In genomic region chr1:244087611-244088010, GRCh38 we compare ENCODE assay signal across 21 cellular contexts. TPM values are rescaled to one million over a fixed set of nuclear protein-coding genes. Genes with fewer than 3 reads are reported as not detected.
DNase-seq lines count a peak whose midpoint lies in the region; TF ChIP-seq lines count a peak whose summit lies in the region.
"Had no signal": no experiment of that assay in that cellular context is flagged by ENCODE, and none has a peak within 500 bp of the region (broad histone marks: within the 10 kb centered on the region; RNA-seq: fewer than 3 reads in every experiment).

No MANE protein-coding gene starts in this region.

- peaks cover 14% of the 10 kb centered on the region for H3K4me1 Mint-ChIP-seq in progenitor cell of endocrine pancreas (ENCODE audit: low read depth)

- H3K27me3 ChIP-seq in dorsolateral prefrontal cortex, result peaks cover 0 to 6% (median 0%) of the 10 kb centered on the region in 45 donors
- H3K27me3 ChIP-seq in neuronal stem cell (ENCODE audit: control insufficient read depth in 3 of 3, insufficient read depth in 3 of 3, low read depth in 1 of 3, low read length in 3 of 3), result no peaks in the 10 kb centered on the region
- H3K27me3 ChIP-seq: BLaER1 treated with 17β-estradiol and CSF1 and Interleukin-3, amounts not matched to agents 10 nM and 100 nM had no signal

- no peaks in the 10 kb centered on the region for H3K79me1 ChIP-seq in neuronal stem cell (ENCODE audit: low read depth, low read length)

- H2BK15ac ChIP-seq in neuronal stem cell (ENCODE audit: low read length), result no peak overlapping the region

- peak overlapping the region; percentile 74 for H4K8ac ChIP-seq in neuronal stem cell (ENCODE audit: low read depth, low read length)

- H3K23ac ChIP-seq in neuronal stem cell (ENCODE audit: low read depth, low read length, poor library complexity), result no peak overlapping the region

- WGBS in neuronal stem cell (ENCODE audit: extremely low coverage in 2 of 2, insufficient read length in 2 of 2, insufficient replicate concordance in 1 of 2), 2 donors, result no CpG with 5 or more reads among the region's 7 CpGs

- H3K4me1 ChIP-seq in neuronal stem cell (ENCODE audit: control insufficient read depth in 2 of 2, insufficient read depth in 1 of 2, low read depth in 1 of 2, low read length in 2 of 2), result peaks cover 5% of the 10 kb centered on the region in 2 donors

- H2BK12ac ChIP-seq in neuronal stem cell (ENCODE audit: low read length), result no peak overlapping the region

- no peak overlapping the region for H2AFZ ChIP-seq in neuronal stem cell (ENCODE audit: low read length)

- H3K36me3 Mint-ChIP-seq in progenitor cell of endocrine pancreas (ENCODE audit: insufficient read depth), result no peaks in the 10 kb centered on the region
- H3K36me3 Mint-ChIP-seq: CD8-positive, alpha-beta T cell had no signal

- H3K9me3 Mint-ChIP-seq in progenitor cell of endocrine pancreas (ENCODE audit: low read depth), result no peaks in the 10 kb centered on the region
- H3K9me3 Mint-ChIP-seq: CD8-positive, alpha-beta T cell had no signal

- H3K4me2 ChIP-seq in neuronal stem cell (ENCODE audit: insufficient read depth, low read length, poor library complexity, severe bottlenecking), result no peak overlapping the region
- H3K4me2 ChIP-seq: A549; BLaER1 treated with 17β-estradiol and CSF1 and Interleukin-3, amounts not matched to agents 10 nM and 100 nM; KMS-11 had no signal

- no peak overlapping the region for H2BK120ac ChIP-seq in neuronal stem cell (ENCODE audit: low read depth, low read length)

- peak overlapping the region; percentile 67 for H3K9ac ChIP-seq in neuronal stem cell (ENCODE audit: low read depth, low read length, poor library complexity)
- H3K9ac ChIP-seq: BLaER1 treated with 17β-estradiol and CSF1 and Interleukin-3, amounts not matched to agents 10 nM and 100 nM; KMS-11 had no signal

- intact Hi-C loops in dorsolateral prefrontal cortex (cut with DNase I), result no loop called here

- H3K9me3 ChIP-seq in neuronal stem cell (replicated peaks in 1 of 2; ENCODE audit: control insufficient read depth in 2 of 2, insufficient read depth in 1 of 2, low read depth in 1 of 2, low read length in 2 of 2), result peaks cover 0 to 11% of the 10 kb centered on the region in 2 donors

- peak overlapping the region; percentile 58 for H2AK5ac ChIP-seq in neuronal stem cell (ENCODE audit: low read depth, low read length)

- H3K4me3 Mint-ChIP-seq in progenitor cell of endocrine pancreas (ENCODE audit: low read depth), result no peak overlapping the region
- H3K4me3 Mint-ChIP-seq: CD8-positive, alpha-beta T cell had no signal

- DNase-seq in Ammon's horn (ENCODE audit: low spot score) (peak; percentile 53), NCI-H2171 (lab: John Stamatoyannopoulos, UW) (peak; percentile 24), dorsolateral prefrontal cortex (peak in 8 of 10 donors; percentile 52 to 82 (median 71)), neuronal stem cell (ENCODE audit: low spot score) (no peak), NCI-H1417 treated with DMSO at 0.1 percent for 48 hours (lab: John Stamatoyannopoulos, UW) (no peak), DMS53 treated with DMSO at 0.1 percent for 48 hours (lab: John Stamatoyannopoulos, UW; ENCODE audit: unreplicated experiment) (no peak), kidney tubule cell (ENCODE audit: low spot score) (no peak), progenitor cell of endocrine pancreas (ENCODE audit: low spot score, unreplicated experiment) (no peak)
- DNase-seq: Calu3; CD8-positive, alpha-beta T cell; DMS79; H7; NCI-H1436; NCI-H2081; NCI-H510A treated with DMSO at 0.1 percent for 48 hours; NCI-H774; OCI-M1; Right ventricle myocardium superior had no signal

- peak overlapping the region; percentile 77 for H3K18ac ChIP-seq in neuronal stem cell (ENCODE audit: low read length)

- peak overlapping the region in 41 of 59 donors; percentile 10 to 82 (median 57) for H3K27ac ChIP-seq in dorsolateral prefrontal cortex
- H3K27ac ChIP-seq in neuronal stem cell (replicated peaks; ENCODE audit: low read length), result no peak overlapping the region
- H3K27ac ChIP-seq: A549; BLaER1 treated with 17β-estradiol and CSF1 and Interleukin-3, amounts not matched to agents 10 nM and 100 nM; KMS-11 had no signal

- no peak overlapping the region for H3K4ac ChIP-seq in neuronal stem cell (ENCODE audit: low read length)

- H3K14ac ChIP-seq in neuronal stem cell (ENCODE audit: low read length), result no peak overlapping the region

- H4K91ac ChIP-seq in neuronal stem cell (ENCODE audit: low read depth, low read length, poor library complexity), result no peak overlapping the region

- no peak overlapping the region for H3K27ac Mint-ChIP-seq in progenitor cell of endocrine pancreas
- H3K27ac Mint-ChIP-seq: CD8-positive, alpha-beta T cell had no signal

- TF ChIP-seq CTCF in dorsolateral prefrontal cortex (IDR thresholded peaks at IDR 0.05 in 54 of 56, conservative IDR thresholded peaks at IDR 0.05 in 2 of 56; ENCODE audit: low read depth in 1 of 56, partially characterized antibody in 56 of 56) (no peak), progenitor cell of endocrine pancreas (IDR thresholded peaks at IDR 0.05; ENCODE audit: unreplicated experiment) (no peak)

- H3K36me3 ChIP-seq in neuronal stem cell (replicated peaks in 1 of 2; ENCODE audit: control insufficient read depth in 2 of 2, insufficient read depth in 2 of 2, low read length in 2 of 2), result no peaks in the 10 kb centered on the region
- H3K36me3 ChIP-seq: BLaER1 treated with 17β-estradiol and CSF1 and Interleukin-3, amounts not matched to agents 10 nM and 100 nM had no signal

- H2BK5ac ChIP-seq in neuronal stem cell (ENCODE audit: low read length), result no peak overlapping the region

- H3K4me3 ChIP-seq in dorsolateral prefrontal cortex (no peak overlapping the region), neuronal stem cell (ENCODE audit: low read length in 2 of 2) (no peak overlapping the region)
- H3K4me3 ChIP-seq: A549; BLaER1 treated with 17β-estradiol and CSF1 and Interleukin-3, amounts not matched to agents 10 nM and 100 nM had no signal

- H3K27me3 Mint-ChIP-seq in progenitor cell of endocrine pancreas, result peaks cover 29% of the 10 kb centered on the region

RNA-seq across cellular contexts. Expression of gene ZBTB18, which starts 36.5 kb away (rescaled TPM):
- 100 to 1,000 TPM in 64 of 120 experiments, 10 to 100 TPM in 56; 44.0 to 166 (median 102) TPM for total RNA-seq in dorsolateral prefrontal cortex
- 29.1 TPM for polyA plus RNA-seq in neuronal stem cell (2013, experiment 1 of 2)
- 30.0 TPM for polyA plus RNA-seq in neuronal stem cell (2013, experiment 2 of 2)
- total RNA-seq in progenitor cell of endocrine pancreas, result 28.8 and 32.3 TPM in 2 replicates

Comparison
In these comparisons a context has a peak if more than half of its experiments do, and no peak if none do; other contexts are left out.
1. DNase-seq: peak in Ammon's horn (single experiment), NCI-H2171 (single experiment) and dorsolateral prefrontal cortex (8 of 10); none in neuronal stem cell (single experiment), NCI-H1417 treated with DMSO at 0.1 percent for 48 hours (single experiment), DMS53 treated with DMSO at 0.1 percent for 48 hours (single experiment), kidney tubule cell (single experiment) and progenitor cell of endocrine pancreas (single experiment).